1 cellular context compared by ENCODE assay signal in genomic region chr14:33475623-33476022, GRCh38.
TF ChIP-seq lines count a peak whose summit lies in the region.

No MANE protein-coding gene starts in this region.

TF ChIP-seq in H1, 55 proteins besides CTCF, POLR2A, EP300 and RAD21:
- peak; percentile 92 for TF ChIP-seq TEAD4 (IDR thresholded peaks at IDR 0.05; ENCODE audit: low read depth, low read length)
- peak; percentile 82 for TF ChIP-seq YY1 (IDR thresholded peaks at IDR 0.05; ENCODE audit: low read depth, low read length)
- no peak for TF ChIP-seq POLR2AphosphoS5 (IDR thresholded peaks at IDR 0.05; ENCODE audit: low read depth, low read length)
- no peak for TF ChIP-seq SP4 (IDR thresholded peaks at IDR 0.05; ENCODE audit: low read length)
- no peak for TF ChIP-seq BRCA1 (IDR thresholded peaks at IDR 0.05; ENCODE audit: low read depth, low read length)
- TF ChIP-seq HDAC2 (IDR thresholded peaks at IDR 0.05; ENCODE audit: borderline replicate concordance in 1 of 2, low read depth in 2 of 2, low read length in 2 of 2) = 0 out of 4 replicates have a peak, but pooled peaks have one; percentile 10 to 62
- TF ChIP-seq CEBPB (IDR thresholded peaks at IDR 0.05; ENCODE audit: low read depth, low read length) = 0 out of 2 replicates have a peak, but pooled peaks have one; percentile 52
- TF ChIP-seq JUND (IDR thresholded peaks at IDR 0.05; ENCODE audit: low read length) = no peak
- TF ChIP-seq, protein P1, sequence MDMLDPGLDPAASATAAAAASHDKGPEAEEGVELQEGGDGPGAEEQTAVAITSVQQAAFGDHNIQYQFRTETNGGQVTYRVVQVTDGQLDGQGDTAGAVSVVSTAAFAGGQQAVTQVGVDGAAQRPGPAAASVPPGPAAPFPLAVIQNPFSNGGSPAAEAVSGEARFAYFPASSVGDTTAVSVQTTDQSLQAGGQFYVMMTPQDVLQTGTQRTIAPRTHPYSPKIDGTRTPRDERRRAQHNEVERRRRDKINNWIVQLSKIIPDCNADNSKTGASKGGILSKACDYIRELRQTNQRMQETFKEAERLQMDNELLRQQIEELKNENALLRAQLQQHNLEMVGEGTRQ (IDR thresholded peaks at IDR 0.05; ENCODE audit: low read length) = no peak
- no peak for TF ChIP-seq SIN3A (conservative IDR thresholded peaks at IDR 0.05 in 1 of 2, IDR thresholded peaks at IDR 0.05 in 1 of 2; ENCODE audit: low read depth in 1 of 2, low read length in 2 of 2)
- no peak for TF ChIP-seq KDM5A (IDR thresholded peaks at IDR 0.05; ENCODE audit: low read length)
- TF ChIP-seq ASH2L (IDR thresholded peaks at IDR 0.05; ENCODE audit: low read length) = peak; percentile 28
- no peak for TF ChIP-seq JUN (IDR thresholded peaks at IDR 0.05; ENCODE audit: low read depth, low read length)
- peak in 1 of 2 experiments; percentile 52 for TF ChIP-seq BCL11A (IDR thresholded peaks at IDR 0.05; ENCODE audit: low read depth in 2 of 2, low read length in 2 of 2)
- no peak for TF ChIP-seq POU5F1 (IDR thresholded peaks at IDR 0.05; ENCODE audit: low read depth, low read length)
- TF ChIP-seq, protein P2, sequence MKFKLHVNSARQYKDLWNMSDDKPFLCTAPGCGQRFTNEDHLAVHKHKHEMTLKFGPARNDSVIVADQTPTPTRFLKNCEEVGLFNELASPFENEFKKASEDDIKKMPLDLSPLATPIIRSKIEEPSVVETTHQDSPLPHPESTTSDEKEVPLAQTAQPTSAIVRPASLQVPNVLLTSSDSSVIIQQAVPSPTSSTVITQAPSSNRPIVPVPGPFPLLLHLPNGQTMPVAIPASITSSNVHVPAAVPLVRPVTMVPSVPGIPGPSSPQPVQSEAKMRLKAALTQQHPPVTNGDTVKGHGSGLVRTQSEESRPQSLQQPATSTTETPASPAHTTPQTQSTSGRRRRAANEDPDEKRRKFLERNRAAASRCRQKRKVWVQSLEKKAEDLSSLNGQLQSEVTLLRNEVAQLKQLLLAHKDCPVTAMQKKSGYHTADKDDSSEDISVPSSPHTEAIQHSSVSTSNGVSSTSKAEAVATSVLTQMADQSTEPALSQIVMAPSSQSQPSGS (IDR thresholded peaks at IDR 0.05; ENCODE audit: low read length) = 0 out of 2 replicates have a peak, but pooled peaks have one; percentile 26
- TF ChIP-seq CTBP2 (IDR thresholded peaks at IDR 0.05; ENCODE audit: borderline replicate concordance, insufficient read depth, insufficient read length, low read length) = no peak
- TF ChIP-seq TCF12 (IDR thresholded peaks at IDR 0.05; ENCODE audit: low read depth, low read length) = 0 out of 2 replicates have a peak, but pooled peaks have one; percentile 22
- no peak for TF ChIP-seq HDAC6 (IDR thresholded peaks at IDR 0.05; ENCODE audit: low read depth, low read length)
- TF ChIP-seq ZNF274 (IDR thresholded peaks at IDR 0.05; ENCODE audit: borderline replicate concordance, extremely low read depth, low read length) = no peak
- no peak for TF ChIP-seq EZH2 (IDR thresholded peaks at IDR 0.05; ENCODE audit: low read depth, low read length, severe bottlenecking)
- TF ChIP-seq MAFK (IDR thresholded peaks at IDR 0.05; ENCODE audit: low read depth, low read length) = no peak
- TF ChIP-seq RXRA (IDR thresholded peaks at IDR 0.05; ENCODE audit: insufficient read depth, low read depth, low read length) = 0 out of 2 replicates have a peak, but pooled peaks have one; percentile 19
- TF ChIP-seq NANOG (IDR thresholded peaks at IDR 0.05; ENCODE audit: insufficient read depth, low read depth, low read length, poor library complexity, severe bottlenecking) = peak; percentile 65
- TF ChIP-seq CREB1 (IDR thresholded peaks at IDR 0.05) = peak; percentile 28; the same call in 1 of the 2 replicates
